In the genomic region with DNA sequence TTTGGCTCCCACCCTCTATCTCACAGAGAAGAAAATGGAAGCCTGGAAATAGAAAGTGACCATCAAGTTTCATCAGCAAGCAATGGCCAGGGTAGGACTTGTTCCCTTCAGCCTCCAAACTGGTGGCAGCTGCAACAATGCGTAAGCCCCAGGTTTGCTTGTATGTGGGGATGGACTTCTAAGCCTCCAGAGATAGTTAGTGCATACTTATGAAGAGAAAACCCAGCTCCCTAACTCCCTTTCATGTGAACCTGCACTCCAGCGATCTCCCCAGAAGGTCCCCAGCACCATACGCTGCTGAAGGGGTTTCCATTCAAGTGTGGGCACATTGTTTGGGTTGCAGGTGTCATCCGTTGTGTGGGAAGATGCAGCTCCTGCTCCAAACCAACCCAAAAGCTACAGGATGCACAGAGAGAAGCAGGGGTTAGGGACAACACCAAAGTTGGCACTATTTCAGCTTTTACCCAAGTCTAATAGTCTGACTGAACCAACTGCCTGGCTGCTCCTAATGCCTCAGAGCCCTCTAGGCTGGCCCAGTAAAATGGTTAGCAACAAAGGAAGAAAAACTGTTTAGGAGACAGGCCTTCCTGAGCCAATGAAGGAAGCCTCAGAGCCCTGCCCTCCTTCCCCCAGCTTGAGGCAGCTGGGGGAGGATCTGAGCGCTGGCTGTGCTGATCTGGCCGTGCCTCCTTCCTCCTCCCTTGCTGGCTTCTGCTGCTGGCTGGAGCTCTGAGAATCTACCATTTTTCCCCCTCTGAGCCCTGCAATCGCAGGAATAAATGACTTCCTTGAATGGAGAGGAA, we compare ENCODE assay signal across 1 cellular context.
TF ChIP-seq lines count a peak whose summit lies in the region.

No MANE protein-coding gene starts in this region.

TF ChIP-seq in HepG2, 621 proteins besides CTCF, POLR2A, EP300 and RAD21 (continues in another document):
- TF ChIP-seq, protein P1, sequence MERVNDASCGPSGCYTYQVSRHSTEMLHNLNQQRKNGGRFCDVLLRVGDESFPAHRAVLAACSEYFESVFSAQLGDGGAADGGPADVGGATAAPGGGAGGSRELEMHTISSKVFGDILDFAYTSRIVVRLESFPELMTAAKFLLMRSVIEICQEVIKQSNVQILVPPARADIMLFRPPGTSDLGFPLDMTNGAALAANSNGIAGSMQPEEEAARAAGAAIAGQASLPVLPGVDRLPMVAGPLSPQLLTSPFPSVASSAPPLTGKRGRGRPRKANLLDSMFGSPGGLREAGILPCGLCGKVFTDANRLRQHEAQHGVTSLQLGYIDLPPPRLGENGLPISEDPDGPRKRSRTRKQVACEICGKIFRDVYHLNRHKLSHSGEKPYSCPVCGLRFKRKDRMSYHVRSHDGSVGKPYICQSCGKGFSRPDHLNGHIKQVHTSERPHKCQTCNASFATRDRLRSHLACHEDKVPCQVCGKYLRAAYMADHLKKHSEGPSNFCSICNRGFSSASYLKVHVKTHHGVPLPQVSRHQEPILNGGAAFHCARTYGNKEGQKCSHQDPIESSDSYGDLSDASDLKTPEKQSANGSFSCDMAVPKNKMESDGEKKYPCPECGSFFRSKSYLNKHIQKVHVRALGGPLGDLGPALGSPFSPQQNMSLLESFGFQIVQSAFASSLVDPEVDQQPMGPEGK (CRISPR knock-in tag; IDR thresholded peaks at IDR 0.05) = 0 out of 2 replicates have a peak, but pooled peaks have one; percentile 28
- TF ChIP-seq, protein P2, sequence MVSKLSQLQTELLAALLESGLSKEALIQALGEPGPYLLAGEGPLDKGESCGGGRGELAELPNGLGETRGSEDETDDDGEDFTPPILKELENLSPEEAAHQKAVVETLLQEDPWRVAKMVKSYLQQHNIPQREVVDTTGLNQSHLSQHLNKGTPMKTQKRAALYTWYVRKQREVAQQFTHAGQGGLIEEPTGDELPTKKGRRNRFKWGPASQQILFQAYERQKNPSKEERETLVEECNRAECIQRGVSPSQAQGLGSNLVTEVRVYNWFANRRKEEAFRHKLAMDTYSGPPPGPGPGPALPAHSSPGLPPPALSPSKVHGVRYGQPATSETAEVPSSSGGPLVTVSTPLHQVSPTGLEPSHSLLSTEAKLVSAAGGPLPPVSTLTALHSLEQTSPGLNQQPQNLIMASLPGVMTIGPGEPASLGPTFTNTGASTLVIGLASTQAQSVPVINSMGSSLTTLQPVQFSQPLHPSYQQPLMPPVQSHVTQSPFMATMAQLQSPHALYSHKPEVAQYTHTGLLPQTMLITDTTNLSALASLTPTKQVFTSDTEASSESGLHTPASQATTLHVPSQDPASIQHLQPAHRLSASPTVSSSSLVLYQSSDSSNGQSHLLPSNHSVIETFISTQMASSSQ (IDR thresholded peaks at IDR 0.05; ENCODE audit: low read depth) = peak; percentile 9; the same call in 1 of the 2 replicates
- TF ChIP-seq, protein P2 (CRISPR knock-in tag; IDR thresholded peaks at IDR 0.05; ENCODE audit: borderline replicate concordance) = no peak
- TF ChIP-seq CREM (IDR thresholded peaks at IDR 0.05) = 0 out of 2 replicates have a peak, but pooled peaks have one; percentile 1
- no peak for TF ChIP-seq CREM (CRISPR knock-in tag; IDR thresholded peaks at IDR 0.05)
- TF ChIP-seq, protein P3, sequence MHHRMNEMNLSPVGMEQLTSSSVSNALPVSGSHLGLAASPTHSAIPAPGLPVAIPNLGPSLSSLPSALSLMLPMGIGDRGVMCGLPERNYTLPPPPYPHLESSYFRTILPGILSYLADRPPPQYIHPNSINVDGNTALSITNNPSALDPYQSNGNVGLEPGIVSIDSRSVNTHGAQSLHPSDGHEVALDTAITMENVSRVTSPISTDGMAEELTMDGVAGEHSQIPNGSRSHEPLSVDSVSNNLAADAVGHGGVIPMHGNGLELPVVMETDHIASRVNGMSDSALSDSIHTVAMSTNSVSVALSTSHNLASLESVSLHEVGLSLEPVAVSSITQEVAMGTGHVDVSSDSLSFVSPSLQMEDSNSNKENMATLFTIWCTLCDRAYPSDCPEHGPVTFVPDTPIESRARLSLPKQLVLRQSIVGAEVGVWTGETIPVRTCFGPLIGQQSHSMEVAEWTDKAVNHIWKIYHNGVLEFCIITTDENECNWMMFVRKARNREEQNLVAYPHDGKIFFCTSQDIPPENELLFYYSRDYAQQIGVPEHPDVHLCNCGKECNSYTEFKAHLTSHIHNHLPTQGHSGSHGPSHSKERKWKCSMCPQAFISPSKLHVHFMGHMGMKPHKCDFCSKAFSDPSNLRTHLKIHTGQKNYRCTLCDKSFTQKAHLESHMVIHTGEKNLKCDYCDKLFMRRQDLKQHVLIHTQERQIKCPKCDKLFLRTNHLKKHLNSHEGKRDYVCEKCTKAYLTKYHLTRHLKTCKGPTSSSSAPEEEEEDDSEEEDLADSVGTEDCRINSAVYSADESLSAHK (CRISPR knock-in tag; IDR thresholded peaks at IDR 0.05; ENCODE audit: borderline replicate concordance) = no peak
- TF ChIP-seq GATAD2A (CRISPR knock-in tag; IDR thresholded peaks at IDR 0.05) = no peak
- peak; percentile 24; the same call in 1 of the 2 replicates for TF ChIP-seq ZNF292 (CRISPR knock-in tag; IDR thresholded peaks at IDR 0.05; ENCODE audit: borderline replicate concordance, low read depth)
- TF ChIP-seq ZNF350 (CRISPR knock-in tag; IDR thresholded peaks at IDR 0.05; ENCODE audit: borderline replicate concordance, low read depth) = 0 out of 2 replicates have a peak, but pooled peaks have one; percentile 35
- no peak for TF ChIP-seq TCF7 (IDR thresholded peaks at IDR 0.05; ENCODE audit: low read depth)
- 0 out of 2 replicates have a peak, but pooled peaks have one; percentile 41 for TF ChIP-seq HOXA3 (CRISPR knock-in tag; IDR thresholded peaks at IDR 0.05)
- peak; percentile 26; the same call in 1 of the 2 replicates for TF ChIP-seq POLR2G (IDR thresholded peaks at IDR 0.05; ENCODE audit: low read depth, low read length)
- no peak for TF ChIP-seq ARHGAP35 (CRISPR knock-in tag; IDR thresholded peaks at IDR 0.05; ENCODE audit: borderline replicate concordance)
- TF ChIP-seq ZNF17 (CRISPR knock-in tag; IDR thresholded peaks at IDR 0.05) = no peak
- 0 out of 2 replicates have a peak, but pooled peaks have one; percentile 32 for TF ChIP-seq BRCA1 (CRISPR knock-in tag; IDR thresholded peaks at IDR 0.05)
- TF ChIP-seq NFKB2 (CRISPR knock-in tag; IDR thresholded peaks at IDR 0.05; ENCODE audit: borderline replicate concordance) = no peak
- no peak for TF ChIP-seq ZNF44 (CRISPR knock-in tag; IDR thresholded peaks at IDR 0.05)
- no peak for TF ChIP-seq PHF8 (CRISPR knock-in tag; IDR thresholded peaks at IDR 0.05)
- no peak for TF ChIP-seq RFXANK (CRISPR knock-in tag; IDR thresholded peaks at IDR 0.05)
- TF ChIP-seq BCL6 (CRISPR knock-in tag; IDR thresholded peaks at IDR 0.05) = no peak
- TF ChIP-seq, protein P4, sequence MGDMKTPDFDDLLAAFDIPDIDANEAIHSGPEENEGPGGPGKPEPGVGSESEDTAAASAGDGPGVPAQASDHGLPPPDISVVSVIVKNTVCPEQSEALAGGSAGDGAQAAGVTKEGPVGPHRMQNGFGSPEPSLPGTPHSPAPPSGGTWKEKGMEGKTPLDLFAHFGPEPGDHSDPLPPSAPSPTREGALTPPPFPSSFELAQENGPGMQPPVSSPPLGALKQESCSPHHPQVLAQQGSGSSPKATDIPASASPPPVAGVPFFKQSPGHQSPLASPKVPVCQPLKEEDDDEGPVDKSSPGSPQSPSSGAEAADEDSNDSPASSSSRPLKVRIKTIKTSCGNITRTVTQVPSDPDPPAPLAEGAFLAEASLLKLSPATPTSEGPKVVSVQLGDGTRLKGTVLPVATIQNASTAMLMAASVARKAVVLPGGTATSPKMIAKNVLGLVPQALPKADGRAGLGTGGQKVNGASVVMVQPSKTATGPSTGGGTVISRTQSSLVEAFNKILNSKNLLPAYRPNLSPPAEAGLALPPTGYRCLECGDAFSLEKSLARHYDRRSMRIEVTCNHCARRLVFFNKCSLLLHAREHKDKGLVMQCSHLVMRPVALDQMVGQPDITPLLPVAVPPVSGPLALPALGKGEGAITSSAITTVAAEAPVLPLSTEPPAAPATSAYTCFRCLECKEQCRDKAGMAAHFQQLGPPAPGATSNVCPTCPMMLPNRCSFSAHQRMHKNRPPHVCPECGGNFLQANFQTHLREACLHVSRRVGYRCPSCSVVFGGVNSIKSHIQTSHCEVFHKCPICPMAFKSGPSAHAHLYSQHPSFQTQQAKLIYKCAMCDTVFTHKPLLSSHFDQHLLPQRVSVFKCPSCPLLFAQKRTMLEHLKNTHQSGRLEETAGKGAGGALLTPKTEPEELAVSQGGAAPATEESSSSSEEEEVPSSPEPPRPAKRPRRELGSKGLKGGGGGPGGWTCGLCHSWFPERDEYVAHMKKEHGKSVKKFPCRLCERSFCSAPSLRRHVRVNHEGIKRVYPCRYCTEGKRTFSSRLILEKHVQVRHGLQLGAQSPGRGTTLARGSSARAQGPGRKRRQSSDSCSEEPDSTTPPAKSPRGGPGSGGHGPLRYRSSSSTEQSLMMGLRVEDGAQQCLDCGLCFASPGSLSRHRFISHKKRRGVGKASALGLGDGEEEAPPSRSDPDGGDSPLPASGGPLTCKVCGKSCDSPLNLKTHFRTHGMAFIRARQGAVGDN (CRISPR knock-in tag; IDR thresholded peaks at IDR 0.05) = peak; percentile 56; the same call in 1 of the 2 replicates
- no peak for TF ChIP-seq ZNF816 (CRISPR knock-in tag; IDR thresholded peaks at IDR 0.05; ENCODE audit: borderline replicate concordance)
- TF ChIP-seq ZNF720 (CRISPR knock-in tag; IDR thresholded peaks at IDR 0.05) = no peak
- TF ChIP-seq KMT2B (CRISPR knock-in tag; IDR thresholded peaks at IDR 0.05) = no peak
- no peak for TF ChIP-seq ISX (CRISPR knock-in tag; conservative IDR thresholded peaks at IDR 0.05)
- TF ChIP-seq, protein P5, sequence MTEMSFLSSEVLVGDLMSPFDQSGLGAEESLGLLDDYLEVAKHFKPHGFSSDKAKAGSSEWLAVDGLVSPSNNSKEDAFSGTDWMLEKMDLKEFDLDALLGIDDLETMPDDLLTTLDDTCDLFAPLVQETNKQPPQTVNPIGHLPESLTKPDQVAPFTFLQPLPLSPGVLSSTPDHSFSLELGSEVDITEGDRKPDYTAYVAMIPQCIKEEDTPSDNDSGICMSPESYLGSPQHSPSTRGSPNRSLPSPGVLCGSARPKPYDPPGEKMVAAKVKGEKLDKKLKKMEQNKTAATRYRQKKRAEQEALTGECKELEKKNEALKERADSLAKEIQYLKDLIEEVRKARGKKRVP (CRISPR knock-in tag; IDR thresholded peaks at IDR 0.05) = peak in 1 of 2 experiments; percentile 7; a peak in 1 of 4 replicates
- TF ChIP-seq SALL1 (CRISPR knock-in tag; IDR thresholded peaks at IDR 0.05) = peak; percentile 14; the same call in 1 of the 2 replicates
- TF ChIP-seq ZNF12 (CRISPR knock-in tag; IDR thresholded peaks at IDR 0.05) = peak; percentile 59; the same call in 1 of the 2 replicates
- TF ChIP-seq, protein P6, sequence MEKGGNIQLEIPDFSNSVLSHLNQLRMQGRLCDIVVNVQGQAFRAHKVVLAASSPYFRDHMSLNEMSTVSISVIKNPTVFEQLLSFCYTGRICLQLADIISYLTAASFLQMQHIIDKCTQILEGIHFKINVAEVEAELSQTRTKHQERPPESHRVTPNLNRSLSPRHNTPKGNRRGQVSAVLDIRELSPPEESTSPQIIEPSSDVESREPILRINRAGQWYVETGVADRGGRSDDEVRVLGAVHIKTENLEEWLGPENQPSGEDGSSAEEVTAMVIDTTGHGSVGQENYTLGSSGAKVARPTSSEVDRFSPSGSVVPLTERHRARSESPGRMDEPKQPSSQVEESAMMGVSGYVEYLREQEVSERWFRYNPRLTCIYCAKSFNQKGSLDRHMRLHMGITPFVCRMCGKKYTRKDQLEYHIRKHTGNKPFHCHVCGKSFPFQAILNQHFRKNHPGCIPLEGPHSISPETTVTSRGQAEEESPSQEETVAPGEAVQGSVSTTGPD (CRISPR knock-in tag; IDR thresholded peaks at IDR 0.05) = no peak
- TF ChIP-seq MED1 (CRISPR knock-in tag; IDR thresholded peaks at IDR 0.05) = no peak
- no peak for TF ChIP-seq TBX2 (CRISPR knock-in tag; IDR thresholded peaks at IDR 0.05; ENCODE audit: borderline replicate concordance)
- TF ChIP-seq KAT2B (IDR thresholded peaks at IDR 0.05; ENCODE audit: borderline replicate concordance, low read depth, low read length) = no peak
- 0 out of 2 replicates have a peak, but pooled peaks have one; percentile 4 for TF ChIP-seq RELA (CRISPR knock-in tag; IDR thresholded peaks at IDR 0.05)
- 0 out of 2 replicates have a peak, but pooled peaks have one; percentile 44 for TF ChIP-seq ZNF572 (CRISPR knock-in tag; IDR thresholded peaks at IDR 0.05)
- 0 out of 2 replicates have a peak, but pooled peaks have one; percentile 15 for TF ChIP-seq REPIN1 (CRISPR knock-in tag; IDR thresholded peaks at IDR 0.05; ENCODE audit: borderline replicate concordance, low read depth)
- TF ChIP-seq ELF3 (CRISPR knock-in tag; IDR thresholded peaks at IDR 0.05) = peak; percentile 11; the same call in 1 of the 2 replicates
- TF ChIP-seq HMG20B (CRISPR knock-in tag; conservative IDR thresholded peaks at IDR 0.05) = no peak
- TF ChIP-seq ZNF616 (CRISPR knock-in tag; IDR thresholded peaks at IDR 0.05; ENCODE audit: low read depth) = no peak
- TF ChIP-seq ELF4 (CRISPR knock-in tag; IDR thresholded peaks at IDR 0.05; ENCODE audit: borderline replicate concordance) = no peak
- 0 out of 2 replicates have a peak, but pooled peaks have one; percentile 37 for TF ChIP-seq RBFOX2 (IDR thresholded peaks at IDR 0.05; ENCODE audit: low read depth, low read length)
- no peak for TF ChIP-seq ETV6 (CRISPR knock-in tag; conservative IDR thresholded peaks at IDR 0.05)
- TF ChIP-seq MEIS2 (CRISPR knock-in tag; IDR thresholded peaks at IDR 0.05) = peak; percentile 50; the same call in 1 of the 2 replicates
- no peak for TF ChIP-seq ELF1 (CRISPR knock-in tag; IDR thresholded peaks at IDR 0.05)
- peak; percentile 2 for TF ChIP-seq XRCC5 (optimal IDR thresholded peaks at IDR 0.05; ENCODE audit: low read length)
- no peak for TF ChIP-seq ZNF790 (CRISPR knock-in tag; IDR thresholded peaks at IDR 0.05; ENCODE audit: borderline replicate concordance)
- TF ChIP-seq, protein P7, sequence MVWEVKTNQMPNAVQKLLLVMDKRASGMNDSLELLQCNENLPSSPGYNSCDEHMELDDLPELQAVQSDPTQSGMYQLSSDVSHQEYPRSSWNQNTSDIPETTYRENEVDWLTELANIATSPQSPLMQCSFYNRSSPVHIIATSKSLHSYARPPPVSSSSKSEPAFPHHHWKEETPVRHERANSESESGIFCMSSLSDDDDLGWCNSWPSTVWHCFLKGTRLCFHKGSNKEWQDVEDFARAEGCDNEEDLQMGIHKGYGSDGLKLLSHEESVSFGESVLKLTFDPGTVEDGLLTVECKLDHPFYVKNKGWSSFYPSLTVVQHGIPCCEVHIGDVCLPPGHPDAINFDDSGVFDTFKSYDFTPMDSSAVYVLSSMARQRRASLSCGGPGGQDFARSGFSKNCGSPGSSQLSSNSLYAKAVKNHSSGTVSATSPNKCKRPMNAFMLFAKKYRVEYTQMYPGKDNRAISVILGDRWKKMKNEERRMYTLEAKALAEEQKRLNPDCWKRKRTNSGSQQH (CRISPR knock-in tag; IDR thresholded peaks at IDR 0.05; ENCODE audit: low read depth) = no peak
